11 cellular contexts compared by ENCODE assay signal in genomic region chr5:179606910-179607448, GRCh38. TPM values are rescaled to one million over a fixed set of nuclear protein-coding genes. Genes with fewer than 3 reads are reported as not detected.
DNase-seq lines count a peak whose midpoint lies in the region; ATAC-seq and TF ChIP-seq lines count a peak whose summit lies in the region.
"Had no signal": no experiment of that assay in that cellular context is flagged by ENCODE, and none has a peak within 500 bp of the region (broad histone marks: within the 10 kb centered on the region; RNA-seq: fewer than 3 reads in every experiment).

No MANE protein-coding gene starts in this region.

- peaks cover 8% of the 10 kb centered on the region for H3K4me1 Mint-ChIP-seq in MCF 10A (ENCODE audit: insufficient read depth, unreplicated experiment)
- peaks cover 16% of the 10 kb centered on the region for H3K4me1 Mint-ChIP-seq in activated T-helper 17 cell treated with anti-CD3 and anti-CD28 coated beads, Interleukin-2, amount 50 U/mL, for 72 hours

- no peaks in the 10 kb centered on the region for H3K4me1 ChIP-seq in mammary epithelial cell (ENCODE audit: insufficient read depth, low read length)
- H3K4me1 ChIP-seq in transverse colon: peaks cover 5 to 27% (median 13%) of the 10 kb centered on the region in 4 donors
- H3K4me1 ChIP-seq: colonic mucosa had no signal

- no peak overlapping the region for H3K4me3 Mint-ChIP-seq in MCF 10A (ENCODE audit: unreplicated experiment)
- no peak overlapping the region for H3K4me3 Mint-ChIP-seq in activated T-helper 17 cell treated with anti-CD3 and anti-CD28 coated beads, Interleukin-2, amount 50 U/mL, for 72 hours

- H3K4me3 ChIP-seq in mammary epithelial cell (replicated peaks in 1 of 3; ENCODE audit: insufficient read depth in 1 of 3, low read depth in 2 of 3, low read length in 3 of 3): no peak overlapping the region
- H3K4me3 ChIP-seq in transverse colon: no peak overlapping the region
- H3K4me3 ChIP-seq: colonic mucosa had no signal

- H3K9me3 Mint-ChIP-seq in MCF 10A (ENCODE audit: unreplicated experiment): no peaks in the 10 kb centered on the region
- no peaks in the 10 kb centered on the region for H3K9me3 Mint-ChIP-seq in activated T-helper 17 cell treated with anti-CD3 and anti-CD28 coated beads, Interleukin-2, amount 50 U/mL, for 72 hours

- intact Hi-C loops in MCF 10A (cut with micrococcal nuclease) (no loop called here), mammary epithelial cell (cut with micrococcal nuclease) (no loop called here), transverse colon (cut with DNase I; ENCODE audit: low total_unique reads) (no loop called here), posterior cingulate gyrus (cut with DNase I) (no loop called here)

- peaks cover 13% of the 10 kb centered on the region for H3K79me2 ChIP-seq in mammary epithelial cell (ENCODE audit: insufficient read depth, low read length)

- H3K27ac Mint-ChIP-seq in MCF 10A (ENCODE audit: low read depth, unreplicated experiment): peak overlapping the region; percentile 39
- peak overlapping the region; percentile 24 for H3K27ac Mint-ChIP-seq in activated T-helper 17 cell treated with anti-CD3 and anti-CD28 coated beads, Interleukin-2, amount 50 U/mL, for 72 hours

- dilution Hi-C loops in mammary epithelial cell (cut with HindIII; ENCODE audit: low sequenced_read_pairs): no loop called here

- CTCF ChIA-PET in MCF 10A (lab: Yijun Ruan, JAX) (interaction anchor here (0.6 to 3.0 kb wide), 2 partner anchors 17 to 62 kb away, joined by 3 to 8 read pairs; partner anchors contain the start of gene HNRNPH1), mammary epithelial cell (lab: Charles Lee; ENCODE audit: low non-redundant PET) (no interaction called here)

- H3K27me3 ChIP-seq in mammary epithelial cell (ENCODE audit: insufficient read depth, low read length) (no peaks in the 10 kb centered on the region), layer of hippocampus (ENCODE audit: control insufficient read depth, insufficient read depth, low read length) (no peaks in the 10 kb centered on the region), transverse colon (no peaks in the 10 kb centered on the region)
- H3K27me3 ChIP-seq: colonic mucosa had no signal

- peaks cover 96% of the 10 kb centered on the region for H3K36me3 Mint-ChIP-seq in MCF 10A (ENCODE audit: insufficient read depth, unreplicated experiment)
- H3K36me3 Mint-ChIP-seq in activated T-helper 17 cell treated with anti-CD3 and anti-CD28 coated beads, Interleukin-2, amount 50 U/mL, for 72 hours (ENCODE audit: low read depth): peaks cover 68% of the 10 kb centered on the region

- H3K9me3 ChIP-seq in mammary epithelial cell (replicated peaks; ENCODE audit: insufficient read depth, low read length) (no peaks in the 10 kb centered on the region), transverse colon (no peaks in the 10 kb centered on the region)
- H3K9me3 ChIP-seq: colonic mucosa had no signal

- H3K36me3 ChIP-seq in mammary epithelial cell (ENCODE audit: insufficient read depth, low read length) (peaks cover 27% of the 10 kb centered on the region), transverse colon (peaks cover 0 to 25% (median 7%) of the 10 kb centered on the region in 4 donors)
- H3K36me3 ChIP-seq: colonic mucosa had no signal

- no peak overlapping the region for H3K4me2 ChIP-seq in mammary epithelial cell (ENCODE audit: insufficient read depth, low read depth, low read length)

- POLR2A ChIA-PET in MCF 10A (lab: Yijun Ruan, JAX): interaction anchor here (0.6 to 12.2 kb wide), 6 partner anchors 8 to 48 kb away, joined by 3 to 197 read pairs (median 4); partner anchors contain the start of gene HNRNPH1

- H4K20me1 ChIP-seq in mammary epithelial cell (ENCODE audit: insufficient read depth, low read length): peaks cover 7% of the 10 kb centered on the region

- H3K27me3 Mint-ChIP-seq in MCF 10A (ENCODE audit: insufficient read depth, unreplicated experiment): no peaks in the 10 kb centered on the region
- H3K27me3 Mint-ChIP-seq in activated T-helper 17 cell treated with anti-CD3 and anti-CD28 coated beads, Interleukin-2, amount 50 U/mL, for 72 hours: no peaks in the 10 kb centered on the region

- BruUV-seq in MCF 10A (replicated peaks; lab: Mats Ljungman, UMichigan) (no TSS peak), mammary epithelial cell (replicated peaks; lab: Mats Ljungman, UMichigan) (no TSS peak)

- TF ChIP-seq CTCF in MCF 10A (IDR thresholded peaks at IDR 0.05; ENCODE audit: unreplicated experiment) (no peak), mammary epithelial cell (conservative IDR thresholded peaks at IDR 0.05 in 1 of 2, IDR thresholded peaks at IDR 0.05 in 1 of 2; ENCODE audit: extremely low read depth in 1 of 2, insufficient read depth in 1 of 2, low read depth in 1 of 2, low read length in 2 of 2) (no peak), transverse colon (IDR thresholded peaks at IDR 0.05) (no peak)

- H3K9ac ChIP-seq in mammary epithelial cell (ENCODE audit: insufficient read depth, low read length): no peak overlapping the region

- no peak for TF ChIP-seq EP300 in transverse colon (IDR thresholded peaks at IDR 0.05; ENCODE audit: low read depth)

- DNase-seq in MCF 10A (ENCODE audit: unreplicated experiment) (no peak), mammary epithelial cell (no peak), transverse colon (no peak), posterior cingulate gyrus (no peak), activated gamma-delta T cell treated with Interleukin-2 at 50 U/mL for 16 hours (no peak)
- DNase-seq: activated CD8-positive, alpha-beta memory T cell treated with anti-CD3 and anti-CD28 coated beads, Interleukin-2, amount 50 U/mL, for 48 hours; colonic mucosa; NCI-H2227 treated with DMSO at 0.1 percent for 48 hours had no signal

- TF ChIP-seq POLR2A in transverse colon (IDR thresholded peaks at IDR 0.05): no peak

- H3K27ac ChIP-seq in mammary epithelial cell (ENCODE audit: insufficient read depth, low read depth, low read length) (no peak overlapping the region), layer of hippocampus (ENCODE audit: low read depth, low read length) (peak overlapping the region; percentile 2), transverse colon (peak overlapping the region; percentile 6 to 26 (median 13))
- H3K27ac ChIP-seq: colonic mucosa had no signal

- in situ Hi-C loops in mammary epithelial cell (cut with MboI; ENCODE audit: low sequenced_read_pairs in 2 of 2) (no loop called here), transverse colon (cut with MboI; ENCODE audit: low pct_ligation_motif_present in 1 of 4, low pct_unique_long_range_greater_than_20kb in 1 of 4, low sequenced_read_pairs in 3 of 4) (no loop called here)

- 84% methylated on average over 15 of the region's 15 CpGs for WGBS in mammary epithelial cell (ENCODE audit: low coverage, missing lambda C conversion rate)
- WGBS in transverse colon (ENCODE audit: low coverage in 1 of 2), 2 donors: 93% methylated on average over 15 of the region's 15 CpGs; no CpG with 5 or more reads in 1 of the 2 donors

- ATAC-seq in activated T-helper 17 cell treated with anti-CD3 and anti-CD28 coated beads, Interleukin-2, amount 50 U/mL, for 72 hours (replicated peaks): no peak
- ATAC-seq in GM18907 (IDR thresholded peaks at IDR 0.05; ENCODE audit: unreplicated experiment): no peak

- H2AFZ ChIP-seq in mammary epithelial cell (ENCODE audit: low read depth, low read length): no peak overlapping the region

RNA-seq across cellular contexts. Expression of gene HNRNPH1, which starts 16.5 kb away (rescaled TPM):
- 907 and 981 TPM in 2 replicates for total RNA-seq in MCF 10A (2022)
- 100 to 1,000 TPM; 276 to 481 TPM for total RNA-seq in mammary epithelial cell
- polyA plus RNA-seq in mammary epithelial cell: 130 TPM
- 289 TPM for polyA minus RNA-seq in mammary epithelial cell
- total RNA-seq in activated T-helper 17 cell treated with anti-CD3 and anti-CD28 coated beads, Interleukin-2, amount 50 U/mL, for 72 hours: 100 to 1,000 TPM; 761 to 957 TPM
- total RNA-seq in transverse colon: 100 to 1,000 TPM; 358 to 910 (median 594) TPM

RNA-seq across cellular contexts. Expression of gene RUFY1, which starts 56.6 kb away (rescaled TPM):
- total RNA-seq in MCF 10A (2022) (64.7 and 77.0 TPM in 2 replicates), mammary epithelial cell (10 to 100 TPM; 33.0 to 38.3 TPM), transverse colon (10 to 100 TPM; 37.7 to 98.5 (median 52.7) TPM)
- polyA plus RNA-seq in mammary epithelial cell: 15.6 TPM
- 22.3 TPM for polyA minus RNA-seq in mammary epithelial cell
- 10 to 100 TPM; 39.1 to 41.5 TPM for total RNA-seq in activated T-helper 17 cell treated with anti-CD3 and anti-CD28 coated beads, Interleukin-2, amount 50 U/mL, for 72 hours
